19 cellular contexts compared by ENCODE assay signal in genomic region chr7:121342631-121343030, GRCh38. TPM values are rescaled to one million over a fixed set of nuclear protein-coding genes. Genes with fewer than 3 reads are reported as not detected.
DNase-seq lines count a peak whose midpoint lies in the region; ATAC-seq and TF ChIP-seq lines count a peak whose summit lies in the region.
"Had no signal": no experiment of that assay in that cellular context is flagged by ENCODE, and none has a peak within 500 bp of the region (broad histone marks: within the 10 kb centered on the region; RNA-seq: fewer than 3 reads in every experiment).

No MANE protein-coding gene starts in this region.

- BruUV-seq in HCT116 (replicated peaks; lab: Mats Ljungman, UMichigan) = no TSS peak

- POLR2A ChIA-PET in HCT116 (lab: Charles Lee) = interaction anchor here (0.7 kb wide), 1 partner anchor 53 kb away, joined by 3 read pairs; the partner anchor contains the start of gene FAM3C

- H3K36me3 Mint-ChIP-seq in neural crest cell (ENCODE audit: low read depth) = peaks cover 10% of the 10 kb centered on the region
- peaks cover 17% of the 10 kb centered on the region for H3K36me3 Mint-ChIP-seq in activated naive CD4-positive, alpha-beta T cell treated with anti-CD3 and anti-CD28 coated beads for 36 hours (ENCODE audit: low read depth)

- TF ChIP-seq CTCF in HCT116 (IDR thresholded peaks at IDR 0.05 in 2 of 3, conservative IDR thresholded peaks at IDR 0.05 in 1 of 3; ENCODE audit: borderline replicate concordance in 1 of 3, insufficient read depth in 1 of 3, low read depth in 2 of 3, low read length in 2 of 3) (no peak), neural crest cell (conservative IDR thresholded peaks at IDR 0.05) (no peak)

- no peaks in the 10 kb centered on the region for H3K27me3 Mint-ChIP-seq in neural crest cell (ENCODE audit: low read depth)
- H3K27me3 Mint-ChIP-seq in activated naive CD4-positive, alpha-beta T cell treated with anti-CD3 and anti-CD28 coated beads for 36 hours (ENCODE audit: low read depth) = no peaks in the 10 kb centered on the region

- no peak overlapping the region for H3K4me2 ChIP-seq in BLaER1
- H3K4me2 ChIP-seq in HCT116 (ENCODE audit: low read length) = no peak overlapping the region
- H3K4me2 ChIP-seq: GM23338 had no signal

- peak overlapping the region; percentile 12 for H3K27ac Mint-ChIP-seq in neural crest cell (ENCODE audit: unreplicated experiment)
- H3K27ac Mint-ChIP-seq in activated naive CD4-positive, alpha-beta T cell treated with anti-CD3 and anti-CD28 coated beads for 36 hours = no peak overlapping the region
- H3K27ac Mint-ChIP-seq: CD14-positive monocyte; CD8-positive, alpha-beta T cell; GM23338 had no signal

- TF ChIP-seq RAD21 in HCT116 (IDR thresholded peaks at IDR 0.05; ENCODE audit: low read depth) = 0 out of 2 replicates have a peak, but pooled peaks have one; percentile 1

- RAD21 ChIA-PET in HCT116 (lab: Charles Lee; ENCODE audit: low non-redundant PET in 1 of 2, low total read pairs in 2 of 2, uncharacterized antibody in 2 of 2, unreplicated experiment in 2 of 2) = no interaction called here

- peaks cover 4% of the 10 kb centered on the region for H3K4me1 Mint-ChIP-seq in neural crest cell
- H3K4me1 Mint-ChIP-seq in activated naive CD4-positive, alpha-beta T cell treated with anti-CD3 and anti-CD28 coated beads for 36 hours (ENCODE audit: low read depth) = no peaks in the 10 kb centered on the region
- H3K4me1 Mint-ChIP-seq: CD14-positive monocyte, GM23338 had no signal

- H4K20me1 ChIP-seq in BLaER1 (peaks cover 95% of the 10 kb centered on the region), HCT116 (ENCODE audit: insufficient read depth) (no peaks in the 10 kb centered on the region)

- H3K9me2 ChIP-seq in HCT116 (ENCODE audit: insufficient read depth) = no peaks in the 10 kb centered on the region

- ATAC-seq in HCT116 = peak; percentile 15
- ATAC-seq: CD8-positive, alpha-beta T cell; GM23338 had no signal

- H3K9me3 Mint-ChIP-seq in neural crest cell = no peaks in the 10 kb centered on the region
- no peaks in the 10 kb centered on the region for H3K9me3 Mint-ChIP-seq in activated naive CD4-positive, alpha-beta T cell treated with anti-CD3 and anti-CD28 coated beads for 36 hours
- H3K9me3 Mint-ChIP-seq: CD14-positive monocyte; CD8-positive, alpha-beta T cell; GM23338 had no signal

- H3K79me2 ChIP-seq in HCT116 (ENCODE audit: insufficient read depth, low read length) = peaks cover 25% of the 10 kb centered on the region

- CTCF ChIA-PET in HCT116 (lab: Charles Lee) = no interaction called here
- CTCF ChIA-PET in activated naive CD4-positive, alpha-beta T cell treated with anti-CD3 and anti-CD28 coated beads for 36 hours (lab: Charles Lee) = interaction anchor here (0.8 kb wide), 1 partner anchor 110 kb away, joined by 3 read pairs; no protein-coding TSS in a partner anchor

- H3K27me3 ChIP-seq in BLaER1 (peaks cover 7% of the 10 kb centered on the region; the same call in 1 of the 2 replicates), HCT116 (ENCODE audit: insufficient read depth, low read length) (no peaks in the 10 kb centered on the region)

- H3K9me3 ChIP-seq in BLaER1 (no peaks in the 10 kb centered on the region), HCT116 (ENCODE audit: control insufficient read depth in 1 of 2, insufficient read depth in 1 of 2, low read depth in 1 of 2, low read length in 2 of 2) (no peaks in the 10 kb centered on the region)

- H3K4me3 ChIP-seq in BLaER1 (no peak overlapping the region), HCT116 (replicated peaks in 1 of 2; ENCODE audit: low read depth in 1 of 2, low read length in 2 of 2) (no peak overlapping the region)
- H3K4me3 ChIP-seq: GM23338 had no signal

- peaks cover 48% of the 10 kb centered on the region for H3K36me3 ChIP-seq in BLaER1
- H3K36me3 ChIP-seq in HCT116 (ENCODE audit: control insufficient read depth in 1 of 2, insufficient read depth in 2 of 2, low read length in 2 of 2) = peaks cover 11 to 25% of the 10 kb centered on the region in 2 experiments

- H3K4me3 Mint-ChIP-seq in neural crest cell = no peak overlapping the region
- no peak overlapping the region for H3K4me3 Mint-ChIP-seq in activated naive CD4-positive, alpha-beta T cell treated with anti-CD3 and anti-CD28 coated beads for 36 hours
- H3K4me3 Mint-ChIP-seq: CD14-positive monocyte; CD8-positive, alpha-beta T cell; GM23338 had no signal

- H2AFZ ChIP-seq in HCT116 (ENCODE audit: low read depth, low read length, poor library complexity, severe bottlenecking) = no peak overlapping the region
- H2AFZ ChIP-seq: GM23338 had no signal

- DNase-seq in HCT116 (ENCODE audit: low read depth, low spot score) (no peak), left kidney (ENCODE audit: low read depth, low spot score) (peak; percentile 6), neural crest cell (ENCODE audit: low read depth, low spot score) (no peak), amygdala (lab: John Stamatoyannopoulos, UW) (no peak), OCI-M2 (lab: John Stamatoyannopoulos, UW; ENCODE audit: unreplicated experiment) (no peak), GM19240 (ENCODE audit: insufficient read length, low spot score) (no peak)
- DNase-seq in activated naive CD4-positive, alpha-beta T cell treated with anti-CD3 and anti-CD28 coated beads for 36 hours = no peak
- DNase-seq: ACHN; CD8-positive, alpha-beta T cell; COR-L47; DMS153; DMS79 treated with DMSO at 0.1 percent for 48 hours; GDM1; H7 had no signal

- H3K4me1 ChIP-seq in BLaER1 (peaks cover 15% of the 10 kb centered on the region), HCT116 (ENCODE audit: control insufficient read depth in 1 of 2, insufficient read depth in 2 of 2, low read length in 2 of 2) (peaks cover 19 to 80% of the 10 kb centered on the region in 2 experiments; a peak in 3 of 4 replicates)

- intact Hi-C loops in HCT116 (cut with micrococcal nuclease) = no loop called here
- intact Hi-C loops in activated naive CD4-positive, alpha-beta T cell treated with anti-CD3 and anti-CD28 coated beads for 36 hours (cut with micrococcal nuclease) = no loop called here

- H3K9ac ChIP-seq in BLaER1 (no peak overlapping the region), HCT116 (ENCODE audit: low read length) (no peak overlapping the region)

- no peak for TF ChIP-seq POLR2A in HCT116 (IDR thresholded peaks at IDR 0.05; ENCODE audit: borderline replicate concordance, extremely low read depth, insufficient read depth, insufficient read length)

- H3K27ac ChIP-seq in BLaER1 (peak overlapping the region; percentile 11; the same call in 1 of the 2 replicates), HCT116 (ENCODE audit: low read depth, low read length) (peak overlapping the region; percentile 56)

TF ChIP-seq in HCT116, 20 proteins besides CTCF, POLR2A, EP300 and RAD21 (continues in another document):
- TF ChIP-seq SIN3A (IDR thresholded peaks at IDR 0.05; ENCODE audit: low read depth) = no peak
- TF ChIP-seq EGR1 (IDR thresholded peaks at IDR 0.05; ENCODE audit: low read depth) = no peak
- TF ChIP-seq ATF3 (IDR thresholded peaks at IDR 0.05) = no peak
- TF ChIP-seq TCF7L2 (IDR thresholded peaks at IDR 0.05; ENCODE audit: borderline replicate concordance, extremely low read depth, insufficient read depth, insufficient read length) = no peak
- TF ChIP-seq SRF (IDR thresholded peaks at IDR 0.05; ENCODE audit: low read depth) = peak; percentile 54; the same call in 1 of the 2 replicates
- TF ChIP-seq POLR2AphosphoS5 (IDR thresholded peaks at IDR 0.05; ENCODE audit: low read depth, low read length) = no peak; the same call in 1 of the 2 replicates
- TF ChIP-seq EZH2phosphoT487 (IDR thresholded peaks at IDR 0.05; ENCODE audit: borderline replicate concordance) = no peak
- no peak for TF ChIP-seq ELF1 (IDR thresholded peaks at IDR 0.05; ENCODE audit: borderline replicate concordance, low read depth)
- TF ChIP-seq REST (IDR thresholded peaks at IDR 0.05; ENCODE audit: low read depth) = no peak
- TF ChIP-seq MAX (IDR thresholded peaks at IDR 0.05) = no peak

RNA-seq across cellular contexts. Expression of gene WNT16, which starts 13.8 kb away (rescaled TPM):
- total RNA-seq in HCT116 (2021; ENCODE audit: unreplicated experiment) (152 TPM), neural crest cell (not detected in 2 replicates)
- polyA plus RNA-seq in HCT116 (2012) = 89.8 and 100 TPM in 2 replicates
- not detected for total RNA-seq in activated naive CD4-positive, alpha-beta T cell treated with anti-CD3 and anti-CD28 coated beads for 36 hours
- total RNA-seq: A172; CD8-positive, alpha-beta T cell; H7; HT-29 had no signal
- polyA plus RNA-seq: CD14-positive monocyte had no signal

RNA-seq across cellular contexts. Expression of gene FAM3C, which starts 53.5 kb away (rescaled TPM):
- total RNA-seq in HCT116 (2021; ENCODE audit: unreplicated experiment) = 322 TPM
- polyA plus RNA-seq in HCT116 (2012) = 103 and 148 TPM in 2 replicates
- total RNA-seq in neural crest cell = 47.5 and 49.1 TPM in 2 replicates
- 10 to 100 TPM; 11.5 to 13.9 TPM for total RNA-seq in activated naive CD4-positive, alpha-beta T cell treated with anti-CD3 and anti-CD28 coated beads for 36 hours

Comparison
In these comparisons a context has a peak if more than half of its experiments do, and no peak if none do; other contexts are left out.
1. RNA of gene WNT16, which starts 13.8 kb away (total RNA-seq): 152 TPM in HCT116 (single experiment); not detected in neural crest cell and not detected in activated naive CD4-positive, alpha-beta T cell treated with anti-CD3 and anti-CD28 coated beads for 36 hours; every median in the first group is over 100 times any median in the second.